Comparison of ENCODE assay signal across 10 cellular contexts in the genomic region with DNA sequence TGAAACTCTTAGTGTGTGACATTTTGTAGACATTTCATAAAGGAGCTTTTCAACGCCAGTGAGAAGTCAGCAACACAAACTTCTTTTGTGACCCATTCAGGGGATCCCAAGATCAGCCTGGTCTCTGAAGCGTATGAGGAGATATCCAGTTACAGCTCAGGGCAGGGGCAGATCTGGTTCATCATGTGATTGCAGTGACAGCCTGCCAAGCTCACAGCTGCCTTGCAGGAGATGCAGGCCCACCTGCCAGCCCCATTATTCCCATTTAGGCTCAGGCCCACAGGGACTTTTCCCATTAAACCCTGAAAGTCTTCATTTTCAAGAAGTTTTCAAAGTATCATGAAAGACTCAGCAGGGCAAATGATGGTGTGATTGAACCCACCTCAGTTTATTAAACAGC. TPM values are rescaled to one million over a fixed set of nuclear protein-coding genes. Genes with fewer than 3 reads are reported as not detected.
DNase-seq lines count a peak whose midpoint lies in the region; TF ChIP-seq lines count a peak whose summit lies in the region.
"Had no signal": no experiment of that assay in that cellular context is flagged by ENCODE, and none has a peak within 500 bp of the region (broad histone marks: within the 10 kb centered on the region; RNA-seq: fewer than 3 reads in every experiment).

No MANE protein-coding gene starts in this region.

- H3K9me3 ChIP-seq in SJCRH30 (replicated peaks) (no peaks in the 10 kb centered on the region), ovary (no peaks in the 10 kb centered on the region)

- intact Hi-C loops in ovary (cut with DNase I) = no loop called here

- H3K27ac Mint-ChIP-seq in type B pancreatic cell = no peak overlapping the region

- H3K27me3 ChIP-seq in SJCRH30 (no peaks in the 10 kb centered on the region), ovary (no peaks in the 10 kb centered on the region)

- H3K4me3 ChIP-seq in SJCRH30 (no peak overlapping the region), ovary (no peak overlapping the region)

- no peaks in the 10 kb centered on the region for H3K9me3 Mint-ChIP-seq in type B pancreatic cell

- H3K4me1 ChIP-seq in SJCRH30 (peaks cover 4% of the 10 kb centered on the region), ovary (ENCODE audit: insufficient read depth) (no peaks in the 10 kb centered on the region)

- H3K27ac ChIP-seq in SJCRH30 (peak overlapping the region; percentile 32), ovary (no peak overlapping the region)
- H3K27ac ChIP-seq: C4-2B had no signal

- H3K27me3 Mint-ChIP-seq in type B pancreatic cell = no peaks in the 10 kb centered on the region

- TF ChIP-seq CTCF in type B pancreatic cell (conservative IDR thresholded peaks at IDR 0.05) (no peak), ovary (IDR thresholded peaks at IDR 0.05) (no peak)

- H3K4me1 Mint-ChIP-seq in type B pancreatic cell (ENCODE audit: unreplicated experiment) = peaks cover 11% of the 10 kb centered on the region

- WGBS in ovary, 3 donors = 74 to 84% (median 79%) methylated on average over 2 of the region's 2 CpGs

- DNase-seq in D341Med (ENCODE audit: low spot score) = peak; percentile 60
- peak; percentile 71 for DNase-seq in NCI-H146 (lab: John Stamatoyannopoulos, UW)
- peak; percentile 83 to 91 for DNase-seq in SJCRH30
- DNase-seq in medulla oblongata (ENCODE audit: extremely low spot score) = peak; percentile 29
- no peak for DNase-seq in UCSD-AML1 (lab: John Stamatoyannopoulos, UW; ENCODE audit: unreplicated experiment)
- no peak for DNase-seq in type B pancreatic cell (ENCODE audit: extremely low spot score, unreplicated experiment)
- DNase-seq in effector CD4-positive, alpha-beta T cell = no peak
- no peak for DNase-seq in ovary
- DNase-seq: activated CD4-positive, alpha-beta T cell treated with anti-CD3 and anti-CD28 coated beads, Interleukin-2, amount 50 U/mL, for 48 hours had no signal

- peaks cover 14% of the 10 kb centered on the region for H3K36me3 Mint-ChIP-seq in type B pancreatic cell

- H3K4me3 Mint-ChIP-seq in type B pancreatic cell = no peak overlapping the region

- no peak for TF ChIP-seq POLR2A in ovary (IDR thresholded peaks at IDR 0.05)

- no peak for TF ChIP-seq EP300 in ovary (IDR thresholded peaks at IDR 0.05)

- 0 out of 2 replicates have a peak, but pooled peaks cover 3% of the 10 kb centered on the region for H3K36me3 ChIP-seq in SJCRH30
- H3K36me3 ChIP-seq in ovary = no peaks in the 10 kb centered on the region

RNA-seq across cellular contexts. Expression of a gene that starts 38.3 kb away (rescaled TPM):
- total RNA-seq in SJCRH30 (2014; rRNA removed; shearing (Covaris generic)) = 6.2 and 6.7 TPM in 2 replicates
- total RNA-seq in type B pancreatic cell (ENCODE audit: low replicate concordance) (13.1 and 14.9 TPM in 2 replicates), ovary (10 to 100 TPM in 4 of 7 donors, 1 to 10 TPM in 3; 5.7 to 17.9 (median 12.6) TPM)
- 1 to 10 TPM; 2.8 to 7.8 TPM for polyA plus RNA-seq in ovary

Comparison
In these comparisons a context has a peak if more than half of its experiments do, and no peak if none do; other contexts are left out.
1. DNase-seq: peak in D341Med (single experiment), NCI-H146 (single experiment), SJCRH30 (2 of 2) and medulla oblongata (single experiment); none in UCSD-AML1 (single experiment), type B pancreatic cell (single experiment), effector CD4-positive, alpha-beta T cell (single experiment) and ovary (0 of 5).